Comparison of ENCODE assay signal across 12 cellular contexts in the genomic region with DNA sequence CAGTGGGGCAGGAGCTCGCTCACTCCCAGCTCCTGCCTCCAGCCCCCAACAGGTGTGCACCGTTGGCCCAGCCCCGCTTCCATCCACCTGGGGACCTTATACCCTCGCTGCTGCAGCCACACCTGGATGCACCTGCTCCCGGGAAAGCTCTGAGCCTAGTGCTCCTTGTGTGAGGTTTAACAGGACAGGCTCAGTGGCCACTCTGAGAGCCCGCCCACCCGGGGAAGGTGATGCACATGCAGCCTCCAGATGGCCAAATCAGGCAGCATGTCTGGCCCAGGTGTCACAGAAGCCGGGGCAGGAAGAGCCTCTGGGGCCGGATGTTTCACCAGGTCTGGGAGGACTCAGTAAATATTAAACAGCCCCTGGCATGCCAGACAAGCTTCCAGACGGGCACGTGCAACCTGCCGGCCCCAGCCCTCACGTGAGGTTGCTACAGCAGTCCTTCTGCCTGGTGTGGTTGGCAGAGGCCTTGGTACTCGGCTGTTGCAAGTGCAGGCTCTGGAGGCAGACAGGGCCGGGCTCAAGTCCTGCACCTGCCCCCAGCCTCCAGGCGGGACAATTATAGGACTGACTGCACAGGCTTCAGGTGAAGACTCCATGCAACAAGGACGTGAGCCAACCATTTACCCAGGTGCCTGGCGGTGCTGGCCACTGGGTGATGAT.
DNase-seq lines count a peak whose midpoint lies in the region; ATAC-seq, FAIRE-seq and TF ChIP-seq lines count a peak whose summit lies in the region.
"Had no signal": no experiment of that assay in that cellular context is flagged by ENCODE, and none has a peak within 500 bp of the region (broad histone marks: within the 10 kb centered on the region; RNA-seq: fewer than 3 reads in every experiment).

No MANE protein-coding gene starts in this region.

- H3K4me1 ChIP-seq in small intestine (ENCODE audit: control insufficient read depth in 2 of 2, insufficient read depth in 1 of 2, low read depth in 1 of 2, low read length in 1 of 2) = no peaks in the 10 kb centered on the region
- H3K4me1 ChIP-seq: transverse colon had no signal

- no peaks in the 10 kb centered on the region for H3K36me3 ChIP-seq in small intestine (ENCODE audit: control insufficient read depth in 2 of 2, insufficient read depth in 2 of 2, low read length in 2 of 2)
- H3K36me3 ChIP-seq: transverse colon had no signal

- ATAC-seq in HG02981 (IDR thresholded peaks at IDR 0.05; ENCODE audit: unreplicated experiment) = no peak
- no peak for ATAC-seq in GM18909 (IDR thresholded peaks at IDR 0.05; ENCODE audit: poor library complexity, unreplicated experiment)

- H3K4me3 ChIP-seq in epithelial cell of esophagus (ENCODE audit: low read length) (no peak overlapping the region), small intestine (ENCODE audit: low read depth in 1 of 2, low read length in 2 of 2) (no peak overlapping the region)
- H3K4me3 ChIP-seq: transverse colon had no signal

- whole genome bisulfite sequencing in small intestine, 3 donors = 26 to 69% (median 36%) methylated on average over 18 of the region's 18 CpGs

- FAIRE-seq in small intestine (lab: Jason Lieb, UNC) = no peak
- FAIRE-seq: A204.1, frontal cortex had no signal

- DNase-seq in NCI-H1092 treated with DMSO at 0.1 percent for 48 hours (lab: John Stamatoyannopoulos, UW) (peak; percentile 12), NCI-H1092 (lab: John Stamatoyannopoulos, UW) (no peak), NCI-H345 treated with DMSO at 0.1 percent for 48 hours (lab: John Stamatoyannopoulos, UW; ENCODE audit: unreplicated experiment) (peak; percentile 33), epithelial cell of esophagus (ENCODE audit: low read depth) (peak; percentile 57), small intestine (peak; percentile 11), T-helper 9 cell (no peak)
- DNase-seq: activated effector memory CD4-positive, alpha-beta T cell treated with anti-CD3 and anti-CD28 coated beads, Interleukin-2, amount 50 U/mL, for 16 hours; transverse colon had no signal

- H3K27me3 ChIP-seq in small intestine (ENCODE audit: control insufficient read depth in 2 of 2, insufficient read depth in 2 of 2, low read length in 2 of 2) = no peaks in the 10 kb centered on the region
- H3K27me3 ChIP-seq: transverse colon had no signal

- H3K27ac ChIP-seq in small intestine (ENCODE audit: low read depth in 1 of 2, low read length in 1 of 2) = no peak overlapping the region
- H3K27ac ChIP-seq: transverse colon had no signal

- no peak for TF ChIP-seq CTCF in epithelial cell of esophagus (IDR thresholded peaks at IDR 0.05; ENCODE audit: insufficient read depth, low read depth, low read length, missing control alignments)

- H3K9me3 ChIP-seq in small intestine (ENCODE audit: control insufficient read depth, low read depth) = no peaks in the 10 kb centered on the region
- H3K9me3 ChIP-seq: transverse colon had no signal

Comparison
In these comparisons a context has a peak if more than half of its experiments do, and no peak if none do; other contexts are left out.
1. DNase-seq: peak in NCI-H1092 treated with DMSO at 0.1 percent for 48 hours (single experiment), NCI-H345 treated with DMSO at 0.1 percent for 48 hours (single experiment), epithelial cell of esophagus (single experiment) and small intestine (single experiment); none in NCI-H1092 (single experiment) and T-helper 9 cell (single experiment).